In genomic region chr1:181159451-181160151, GRCh38 we compare ENCODE assay signal across 9 cellular contexts.
DNase-seq lines count a peak whose midpoint lies in the region; ATAC-seq and TF ChIP-seq lines count a peak whose summit lies in the region.
"Had no signal": no experiment of that assay in that cellular context is flagged by ENCODE, and none has a peak within 500 bp of the region (broad histone marks: within the 10 kb centered on the region; RNA-seq: fewer than 3 reads in every experiment).

No MANE protein-coding gene starts in this region.

- H3K27ac ChIP-seq in heart left ventricle (peak overlapping the region in 1 of 12 donors; percentile 41), aorta (ENCODE audit: low read depth in 1 of 2, low read length in 2 of 2) (no peak overlapping the region)

- H3K27ac Mint-ChIP-seq in activated CD8-positive, alpha-beta T cell treated with anti-CD3 and anti-CD28 coated beads, Interleukin-2, amount 10 ng/mL, durations not matched to agents 7 days and 5 days = peak overlapping the region; percentile 91
- H3K27ac Mint-ChIP-seq: B cell had no signal

- TF ChIP-seq POLR2A in heart left ventricle (IDR thresholded peaks at IDR 0.05) = no peak

- H3K4me3 Mint-ChIP-seq in activated CD8-positive, alpha-beta T cell treated with anti-CD3 and anti-CD28 coated beads, Interleukin-2, amount 10 ng/mL, durations not matched to agents 7 days and 5 days = peak overlapping the region; percentile 70
- H3K4me3 Mint-ChIP-seq: B cell had no signal

- peak; percentile 47 for ATAC-seq in Right ventricle myocardium superior (ENCODE audit: poor library complexity)
- ATAC-seq in activated CD8-positive, alpha-beta T cell treated with anti-CD3 and anti-CD28 coated beads, Interleukin-2, amount 10 ng/mL, durations not matched to agents 7 days and 5 days = peak; percentile 80
- peak; percentile 39 to 76 (median 58) for ATAC-seq in heart left ventricle
- ATAC-seq in aorta (ENCODE audit: low FRiP score) = peak; percentile 37
- ATAC-seq in GM21717 (IDR thresholded peaks at IDR 0.05; ENCODE audit: unreplicated experiment) = no peak
- no peak for ATAC-seq in HG03457 (IDR thresholded peaks at IDR 0.05; ENCODE audit: unreplicated experiment)

- intact Hi-C loops in Right ventricle myocardium superior (cut with DNase I) (loop anchor here (10.0 kb wide), 1 partner anchor 635 kb away; no protein-coding TSS in a partner anchor), cardiac septum (cut with DNase I) (loop anchor here (5.0 to 10.0 kb wide), 2 partner anchors 525 to 657 kb away; partner anchors contain the start of genes ACBD6 and XPR1), heart left ventricle (cut with DNase I) (loop anchor here in 8 of 10 donors (5.0 to 10.0 kb wide), 7 partner anchors 185 to 655 kb away; partner anchors contain the start of gene ACBD6 (in 1 of the 8)), aorta (cut with DNase I) (loop anchor here (5.0 to 10.0 kb wide), 3 partner anchors 277 to 635 kb away; no protein-coding TSS in a partner anchor)

- 67 to 72% (median 68%) methylated on average over 8 to 10 of the region's 10 CpGs for WGBS in heart left ventricle, 4 donors
- 69 to 70% methylated on average over 10 of the region's 10 CpGs for WGBS in aorta, 2 donors

- peaks cover 0 to 35% (median 9%) of the 10 kb centered on the region in 12 donors for H3K4me1 ChIP-seq in heart left ventricle
- H3K4me1 ChIP-seq in aorta (ENCODE audit: control insufficient read depth in 1 of 2, insufficient read depth in 2 of 2, low read length in 2 of 2) = no peaks in the 10 kb centered on the region

- H3K27me3 Mint-ChIP-seq in activated CD8-positive, alpha-beta T cell treated with anti-CD3 and anti-CD28 coated beads, Interleukin-2, amount 10 ng/mL, durations not matched to agents 7 days and 5 days (ENCODE audit: low read depth) = peaks cover 22% of the 10 kb centered on the region
- H3K27me3 Mint-ChIP-seq: B cell had no signal

- CTCF ChIA-PET in activated CD8-positive, alpha-beta T cell treated with anti-CD3 and anti-CD28 coated beads, Interleukin-2, amount 10 ng/mL, durations not matched to agents 7 days and 5 days (lab: Charles Lee) = interaction anchor here (1.0 to 7.3 kb wide), 6 partner anchors 17 to 278 kb away, joined by 3 to 63 read pairs (median 4); no protein-coding TSS in a partner anchor

- H3K27me3 ChIP-seq in heart left ventricle (no peaks in the 10 kb centered on the region), aorta (ENCODE audit: control insufficient read depth in 1 of 2, insufficient read depth in 2 of 2, low read length in 1 of 2) (no peaks in the 10 kb centered on the region)

- no peak for TF ChIP-seq CTCF in heart left ventricle (IDR thresholded peaks at IDR 0.05)

- H3K9me3 Mint-ChIP-seq in activated CD8-positive, alpha-beta T cell treated with anti-CD3 and anti-CD28 coated beads, Interleukin-2, amount 10 ng/mL, durations not matched to agents 7 days and 5 days (ENCODE audit: insufficient read depth) = peaks cover 27% of the 10 kb centered on the region

- peaks cover 0 to 22% (median 7%) of the 10 kb centered on the region in 12 donors for H3K9me3 ChIP-seq in heart left ventricle
- no peaks in the 10 kb centered on the region for H3K9me3 ChIP-seq in aorta (ENCODE audit: control insufficient read depth, low read length)

- H3K4me1 Mint-ChIP-seq in activated CD8-positive, alpha-beta T cell treated with anti-CD3 and anti-CD28 coated beads, Interleukin-2, amount 10 ng/mL, durations not matched to agents 7 days and 5 days (ENCODE audit: low read depth) = peaks cover 39% of the 10 kb centered on the region

- H3K4me3 ChIP-seq in heart left ventricle (no peak overlapping the region), aorta (ENCODE audit: low read length in 2 of 2) (no peak overlapping the region)

- POLR2A ChIA-PET in activated CD8-positive, alpha-beta T cell treated with anti-CD3 and anti-CD28 coated beads, Interleukin-2, amount 10 ng/mL, durations not matched to agents 7 days and 5 days (lab: Charles Lee) = interaction anchor here (0.6 to 2.4 kb wide), 5 partner anchors 10 to 71 kb away, joined by 3 to 9 read pairs (median 5); partner anchors contain the start of gene IER5

- H3K36me3 ChIP-seq in heart left ventricle (no peaks in the 10 kb centered on the region), aorta (ENCODE audit: control insufficient read depth in 1 of 2, insufficient read depth in 2 of 2, low read length in 1 of 2) (no peaks in the 10 kb centered on the region)

- H3K36me3 Mint-ChIP-seq in activated CD8-positive, alpha-beta T cell treated with anti-CD3 and anti-CD28 coated beads, Interleukin-2, amount 10 ng/mL, durations not matched to agents 7 days and 5 days (ENCODE audit: low read depth) = peaks cover 28% of the 10 kb centered on the region

- DNase-seq in Right ventricle myocardium superior = no peak
- no peak for DNase-seq in cardiac septum (ENCODE audit: low spot score)
- peak; percentile 76 for DNase-seq in activated CD8-positive, alpha-beta T cell treated with anti-CD3 and anti-CD28 coated beads, Interleukin-2, amount 10 ng/mL, durations not matched to agents 7 days and 5 days
- DNase-seq in heart left ventricle = peak in 2 of 5 donors; percentile 33 to 55
- no peak for DNase-seq in aorta
- no peak for DNase-seq in NCI-H748 (lab: John Stamatoyannopoulos, UW; ENCODE audit: unreplicated experiment)

Comparison
In these comparisons a context has a peak if more than half of its experiments do, and no peak if none do; other contexts are left out.
1. ATAC-seq: peak in Right ventricle myocardium superior (single experiment), activated CD8-positive, alpha-beta T cell treated with anti-CD3 and anti-CD28 coated beads, Interleukin-2, amount 10 ng/mL, durations not matched to agents 7 days and 5 days (single experiment), heart left ventricle (4 of 4) and aorta (single experiment); none in GM21717 (single experiment) and HG03457 (single experiment).